ENCODE assay signal across 11 cellular contexts in genomic region chr14:42299692-42300091, GRCh38.
DNase-seq lines count a peak whose midpoint lies in the region; ATAC-seq and TF ChIP-seq lines count a peak whose summit lies in the region.
"Had no signal": no experiment of that assay in that cellular context is flagged by ENCODE, and none has a peak within 500 bp of the region (broad histone marks: within the 10 kb centered on the region; RNA-seq: fewer than 3 reads in every experiment).

No MANE protein-coding gene starts in this region.

- H3K4me1 Mint-ChIP-seq in GM23338 = no peaks in the 10 kb centered on the region
- H3K4me1 Mint-ChIP-seq: endodermal cell had no signal

- H3K4me3 Mint-ChIP-seq in GM23338 = no peak overlapping the region
- H3K4me3 Mint-ChIP-seq: endodermal cell had no signal

- 48 to 61% methylated on average over 2 of the region's 2 CpGs for WGBS in body of pancreas, 2 donors

- no peaks in the 10 kb centered on the region for H3K27me3 Mint-ChIP-seq in GM23338 (ENCODE audit: insufficient read depth, low read depth, poor library complexity)

- TF ChIP-seq POLR2A in body of pancreas (IDR thresholded peaks at IDR 0.05) = no peak

- H3F3A ChIP-seq in GM23338 (replicated peaks; ENCODE audit: low read depth) = no peaks in the 10 kb centered on the region

- ATAC-seq in GM18519 (IDR thresholded peaks at IDR 0.05; ENCODE audit: low FRiP score, unreplicated experiment) (peak; percentile 99), GM23338 (no peak), HG03521 (IDR thresholded peaks at IDR 0.05; ENCODE audit: unreplicated experiment) (peak; percentile 95), body of pancreas (no peak)

- intact Hi-C loops in body of pancreas (cut with DNase I) = no loop called here

- no peak overlapping the region for H3K4me2 ChIP-seq in GM23338

- H4K20me1 ChIP-seq in GM23338 (replicated peaks; ENCODE audit: insufficient read depth) = no peaks in the 10 kb centered on the region

- no peak for TF ChIP-seq CTCF in GM23338 (conservative IDR thresholded peaks at IDR 0.05; ENCODE audit: low read depth in 2 of 2)
- no peak for TF ChIP-seq CTCF in kidney epithelial cell (IDR thresholded peaks at IDR 0.05; ENCODE audit: insufficient read depth, low read length, poor library complexity, severe bottlenecking)
- no peak for TF ChIP-seq CTCF in body of pancreas (IDR thresholded peaks at IDR 0.05)

- peaks cover 15% of the 10 kb centered on the region for H3K9me3 Mint-ChIP-seq in GM23338

- H3K4me1 ChIP-seq in GM23338 (ENCODE audit: insufficient read depth) = no peaks in the 10 kb centered on the region
- H3K4me1 ChIP-seq in body of pancreas = no peaks in the 10 kb centered on the region

- H3K9me2 ChIP-seq in GM23338 (ENCODE audit: insufficient read depth) = 0 out of 2 replicates have a peak, but pooled peaks cover 3% of the 10 kb centered on the region

- no peak overlapping the region for H3K27ac ChIP-seq in GM23338 (ENCODE audit: low read depth)
- no peak overlapping the region for H3K27ac ChIP-seq in body of pancreas

- H3K27me3 ChIP-seq in GM23338 (ENCODE audit: insufficient read depth) = no peaks in the 10 kb centered on the region
- no peaks in the 10 kb centered on the region for H3K27me3 ChIP-seq in kidney epithelial cell (ENCODE audit: control insufficient read depth, insufficient read depth, low read length)
- H3K27me3 ChIP-seq in body of pancreas = no peaks in the 10 kb centered on the region

- DNase-seq in GM23338 (ENCODE audit: low spot score) = no peak
- peak; percentile 14 for DNase-seq in kidney epithelial cell (ENCODE audit: low read depth)
- DNase-seq in NCI-H1930 (lab: John Stamatoyannopoulos, UW) = no peak
- DNase-seq in body of pancreas = no peak
- DNase-seq in activated CD4-positive, CD25-positive, alpha-beta regulatory T cell (lab: John Stamatoyannopoulos, UW) = no peak
- no peak for DNase-seq in HCEC 1CT
- DNase-seq: activated CD8-positive, alpha-beta memory T cell treated with anti-CD3 and anti-CD28 coated beads for 24 hours; endodermal cell; NCI-H69 had no signal

- no peaks in the 10 kb centered on the region for H3K79me2 ChIP-seq in GM23338 (replicated peaks; ENCODE audit: insufficient read depth)

- no peaks in the 10 kb centered on the region for H3K9me3 ChIP-seq in body of pancreas

- H2AFZ ChIP-seq in GM23338 = 0 out of 2 replicates have a peak overlapping the region, but pooled peaks have one; percentile 82

- H3K36me3 ChIP-seq in GM23338 (ENCODE audit: insufficient read depth) = no peaks in the 10 kb centered on the region; the same call in 1 of the 2 replicates
- H3K36me3 ChIP-seq in kidney epithelial cell (ENCODE audit: control insufficient read depth, insufficient read depth, low read length) = no peaks in the 10 kb centered on the region
- no peaks in the 10 kb centered on the region for H3K36me3 ChIP-seq in body of pancreas (replicated peaks in 1 of 2; ENCODE audit: insufficient read depth in 1 of 2, low read depth in 2 of 2)

- H3K27ac Mint-ChIP-seq in GM23338 = no peak overlapping the region
- H3K27ac Mint-ChIP-seq: endodermal cell had no signal

- H3K36me3 Mint-ChIP-seq in GM23338 (ENCODE audit: low read depth) = peaks cover 14% of the 10 kb centered on the region; the same call in 2 of the 3 replicates

- H3K4me3 ChIP-seq in GM23338 (no peak overlapping the region), kidney epithelial cell (ENCODE audit: low read depth, low read length) (no peak overlapping the region), body of pancreas (no peak overlapping the region)

TF ChIP-seq in GM23338, 12 proteins besides CTCF, POLR2A, EP300 and RAD21:
- TF ChIP-seq ZNF462 (CRISPR knock-in tag; IDR thresholded peaks at IDR 0.05) (no peak), ZNF331 (CRISPR knock-in tag; IDR thresholded peaks at IDR 0.05; ENCODE audit: low read depth) (no peak), CREB1 (CRISPR knock-in tag; IDR thresholded peaks at IDR 0.05; ENCODE audit: low read depth) (no peak), EZH2phosphoT487 (IDR thresholded peaks at IDR 0.05; ENCODE audit: unreplicated experiment) (no peak), NANOG (IDR thresholded peaks at IDR 0.05; ENCODE audit: borderline replicate concordance) (no peak), POLR2AphosphoS5 (IDR thresholded peaks at IDR 0.05; ENCODE audit: low read depth) (no peak), ETS1 (IDR thresholded peaks at IDR 0.05) (no peak)

Comparison
In these comparisons a context has a peak if more than half of its experiments do, and no peak if none do; other contexts are left out.
1. ATAC-seq: peak in GM18519 (single experiment) and HG03521 (single experiment); none in GM23338 (single experiment) and body of pancreas (single experiment).